27 cellular contexts compared by ENCODE assay signal in genomic region chr13:79612604-79613003, GRCh38.
A peak's percentile ranks its signal among the peaks of the same experiment; 100 is the strongest.
DNase-seq lines count a peak whose midpoint lies in the region; TF ChIP-seq lines count a peak whose summit lies in the region.
"Had no signal": no experiment of that assay in that cellular context is flagged by ENCODE, and none has a peak within 500 bp of the region (broad histone marks: within the 10 kb centered on the region; RNA-seq: fewer than 3 reads in every experiment).

No MANE protein-coding gene starts in this region.

- no peak overlapping the region for H3K27ac ChIP-seq in HEK293 (ENCODE audit: extremely low read depth, low read depth, low read length)
- H3K27ac ChIP-seq: 22Rv1; A549; BLaER1; BLaER1 treated with 17β-estradiol and CSF1 and Interleukin-3, amounts not matched to agents 10 nM and 100 nM; C4-2B had no signal

- H3K36me3 ChIP-seq in HEK293 (ENCODE audit: control insufficient read depth in 2 of 2, insufficient read depth in 1 of 2, low read length in 2 of 2) = no peaks in the 10 kb centered on the region
- H3K36me3 ChIP-seq: BE2C; BLaER1; BLaER1 treated with 17β-estradiol and CSF1 and Interleukin-3, amounts not matched to agents 10 nM and 100 nM had no signal

- CTCF ChIA-PET in HEK293 (lab: Yijun Ruan, JAX) = interaction anchor here (0.6 kb wide), 1 partner anchor 62 kb away, joined by 3 read pairs; no protein-coding TSS in a partner anchor

- no peaks in the 10 kb centered on the region for H3K4me1 ChIP-seq in HEK293 (ENCODE audit: control insufficient read depth, insufficient read depth, low read length)
- H3K4me1 ChIP-seq: A549; BE2C; BLaER1; BLaER1 treated with 17β-estradiol and CSF1 and Interleukin-3, amounts not matched to agents 10 nM and 100 nM; Caco-2 had no signal

- H3K4me3 ChIP-seq in HEK293 (ENCODE audit: low read depth, low read length) = no peak overlapping the region
- H3K4me3 ChIP-seq: A549; BLaER1; BLaER1 treated with 17β-estradiol and CSF1 and Interleukin-3, amounts not matched to agents 10 nM and 100 nM had no signal

- DNase-seq in activated effector memory CD4-positive, alpha-beta T cell treated with Interleukin-2 at 50 U/mL for 16 hours = no peak
- DNase-seq: 8988T; ACHN; AML-193; BE2C; C1 segment of cervical spinal cord; Caco-2; Calu3; CD4-positive, alpha-beta memory T cell; CD4-positive, alpha-beta T cell; CD4-positive, CD25-positive, alpha-beta regulatory T cell; CD8-positive, alpha-beta memory T cell; CD8-positive, alpha-beta T cell; COR-L47; DMS 273 treated with DMSO at 0.1 percent for 48 hours; DMS153; DMS53; DMS79; DMS79 treated with DMSO at 0.1 percent for 48 hours; DND-41; EL had no signal

- POLR2A ChIA-PET in HEK293 (lab: Yijun Ruan, JAX) = no interaction called here

- H3K9me3 ChIP-seq in HEK293 (ENCODE audit: control insufficient read depth, insufficient read depth, low read depth, low read length) = no peaks in the 10 kb centered on the region
- H3K9me3 ChIP-seq: A549, BE2C had no signal

- TF ChIP-seq CTCF in HEK293 (tag by site-specific recombination; IDR thresholded peaks at IDR 0.05) = no peak

TF ChIP-seq in HEK293, 187 proteins besides CTCF, POLR2A, EP300 and RAD21:
- TF ChIP-seq ZBTB7A (tag by site-specific recombination; IDR thresholded peaks at IDR 0.05; ENCODE audit: low read depth) (no peak), ZNF169 (tag by site-specific recombination; IDR thresholded peaks at IDR 0.05) (no peak), TRIM28 (IDR thresholded peaks at IDR 0.05; ENCODE audit: borderline replicate concordance, low read length) (peak; percentile 89; the same call in 1 of the 2 replicates), SETDB1 (IDR thresholded peaks at IDR 0.05; ENCODE audit: insufficient read length, low read length) (peak; percentile 32), INSM2 (tag by site-specific recombination; IDR thresholded peaks at IDR 0.05) (no peak), SP3 (tag by site-specific recombination; IDR thresholded peaks at IDR 0.05) (no peak), ZNF585B (tag by site-specific recombination; IDR thresholded peaks at IDR 0.05) (peak; percentile 90), ZNF677 (tag by site-specific recombination; IDR thresholded peaks at IDR 0.05) (no peak)
